Comparison of ENCODE assay signal across 1 cellular context in genomic region chr2:101841679-101842327, GRCh38.
TF ChIP-seq lines count a peak whose summit lies in the region.

No MANE protein-coding gene starts in this region.

TF ChIP-seq in IMR-90, 13 proteins besides CTCF, POLR2A, EP300 and RAD21:
- TF ChIP-seq RFX5 (IDR thresholded peaks at IDR 0.05; ENCODE audit: low read depth, low read length) (no peak), CHD1 (IDR thresholded peaks at IDR 0.05; ENCODE audit: low read depth, low read length) (no peak), MAFK (IDR thresholded peaks at IDR 0.05; ENCODE audit: low read depth, low read length) (no peak), CEBPB (IDR thresholded peaks at IDR 0.05; ENCODE audit: low read depth, low read length) (no peak), BHLHE40 (IDR thresholded peaks at IDR 0.05; ENCODE audit: low read depth, low read length) (no peak)
- TF ChIP-seq, protein P1, sequence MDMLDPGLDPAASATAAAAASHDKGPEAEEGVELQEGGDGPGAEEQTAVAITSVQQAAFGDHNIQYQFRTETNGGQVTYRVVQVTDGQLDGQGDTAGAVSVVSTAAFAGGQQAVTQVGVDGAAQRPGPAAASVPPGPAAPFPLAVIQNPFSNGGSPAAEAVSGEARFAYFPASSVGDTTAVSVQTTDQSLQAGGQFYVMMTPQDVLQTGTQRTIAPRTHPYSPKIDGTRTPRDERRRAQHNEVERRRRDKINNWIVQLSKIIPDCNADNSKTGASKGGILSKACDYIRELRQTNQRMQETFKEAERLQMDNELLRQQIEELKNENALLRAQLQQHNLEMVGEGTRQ (IDR thresholded peaks at IDR 0.05; ENCODE audit: low read depth, low read length) = no peak
- TF ChIP-seq, protein P2, sequence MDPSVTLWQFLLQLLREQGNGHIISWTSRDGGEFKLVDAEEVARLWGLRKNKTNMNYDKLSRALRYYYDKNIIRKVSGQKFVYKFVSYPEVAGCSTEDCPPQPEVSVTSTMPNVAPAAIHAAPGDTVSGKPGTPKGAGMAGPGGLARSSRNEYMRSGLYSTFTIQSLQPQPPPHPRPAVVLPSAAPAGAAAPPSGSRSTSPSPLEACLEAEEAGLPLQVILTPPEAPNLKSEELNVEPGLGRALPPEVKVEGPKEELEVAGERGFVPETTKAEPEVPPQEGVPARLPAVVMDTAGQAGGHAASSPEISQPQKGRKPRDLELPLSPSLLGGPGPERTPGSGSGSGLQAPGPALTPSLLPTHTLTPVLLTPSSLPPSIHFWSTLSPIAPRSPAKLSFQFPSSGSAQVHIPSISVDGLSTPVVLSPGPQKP (IDR thresholded peaks at IDR 0.05; ENCODE audit: borderline replicate concordance, low read depth, low read length) = no peak
